Comparison of ENCODE assay signal across 1 cellular context in genomic region chr19:52527134-52527953, GRCh38.
TF ChIP-seq lines count a peak whose summit lies in the region.

Gene ZNF808, plus strand, starts transcription at chr19:52527668. Its CDS starts 15,617 bp downstream, at chr19:52543285.

TF ChIP-seq in HepG2, 621 proteins besides CTCF, POLR2A, EP300 and RAD21 (continued from another document and continues in another):
- TF ChIP-seq PBX2 (CRISPR knock-in tag; IDR thresholded peaks at IDR 0.05) (no peak), FOSL1 (CRISPR knock-in tag; IDR thresholded peaks at IDR 0.05; ENCODE audit: borderline replicate concordance) (no peak), CHCHD3 (CRISPR knock-in tag; IDR thresholded peaks at IDR 0.05) (no peak), ZFX (CRISPR knock-in tag; IDR thresholded peaks at IDR 0.05; ENCODE audit: low read depth) (peak; percentile 39), TAF1 (CRISPR knock-in tag; IDR thresholded peaks at IDR 0.05) (peak; percentile 37), ATF7-NPFF (CRISPR knock-in tag; IDR thresholded peaks at IDR 0.05; ENCODE audit: low read depth) (no peak), ZNF335 (CRISPR knock-in tag; IDR thresholded peaks at IDR 0.05) (0 out of 2 replicates have a peak, but pooled peaks have one; percentile 22), IRF2 (CRISPR knock-in tag; IDR thresholded peaks at IDR 0.05) (peak; percentile 64), PPARG (CRISPR knock-in tag; conservative IDR thresholded peaks at IDR 0.05) (no peak), PITX1 (CRISPR knock-in tag; IDR thresholded peaks at IDR 0.05) (no peak), ZNF124 (CRISPR knock-in tag; IDR thresholded peaks at IDR 0.05) (no peak), AKNA (CRISPR knock-in tag; IDR thresholded peaks at IDR 0.05; ENCODE audit: borderline replicate concordance) (no peak), FOXK1 (CRISPR knock-in tag; IDR thresholded peaks at IDR 0.05; ENCODE audit: borderline replicate concordance, low read depth) (0 out of 2 replicates have a peak, but pooled peaks have one; percentile 22), ZNF432 (CRISPR knock-in tag; IDR thresholded peaks at IDR 0.05; ENCODE audit: borderline replicate concordance) (no peak), ETV5 (CRISPR knock-in tag; IDR thresholded peaks at IDR 0.05; ENCODE audit: borderline replicate concordance) (peak; percentile 43; the same call in 1 of the 2 replicates), TIGD3 (CRISPR knock-in tag; IDR thresholded peaks at IDR 0.05; ENCODE audit: borderline replicate concordance) (no peak), MNT (IDR thresholded peaks at IDR 0.05) (no peak), SP4 (CRISPR knock-in tag; IDR thresholded peaks at IDR 0.05) (peak; percentile 64; the same call in 1 of the 2 replicates), ZNF883 (CRISPR knock-in tag; IDR thresholded peaks at IDR 0.05; ENCODE audit: not compliant biosample characterization) (no peak), KMT2A (CRISPR knock-in tag; IDR thresholded peaks at IDR 0.05) (peak; percentile 63), ATF7 (IDR thresholded peaks at IDR 0.05) (no peak), ATF7 (CRISPR knock-in tag; IDR thresholded peaks at IDR 0.05) (no peak), ZNF12 (CRISPR knock-in tag; IDR thresholded peaks at IDR 0.05) (peak; percentile 74), ZMAT3 (CRISPR knock-in tag; conservative IDR thresholded peaks at IDR 0.05) (peak; percentile 64; the same call in 1 of the 2 replicates), DPF2 (CRISPR knock-in tag; IDR thresholded peaks at IDR 0.05; ENCODE audit: borderline replicate concordance, low read depth) (no peak), ZNF143 (CRISPR knock-in tag; IDR thresholded peaks at IDR 0.05) (no peak), FOXJ3 (CRISPR knock-in tag; IDR thresholded peaks at IDR 0.05; ENCODE audit: borderline replicate concordance) (no peak), BORCS8-MEF2B (CRISPR knock-in tag; IDR thresholded peaks at IDR 0.05) (no peak; the same call in 1 of the 2 replicates), RBFOX2 (IDR thresholded peaks at IDR 0.05; ENCODE audit: low read depth, low read length) (no peak), ZNF121 (CRISPR knock-in tag; IDR thresholded peaks at IDR 0.05) (no peak), GMEB1 (CRISPR knock-in tag; IDR thresholded peaks at IDR 0.05; ENCODE audit: borderline replicate concordance) (peak; percentile 54; the same call in 1 of the 2 replicates)
- TF ChIP-seq, protein P1, sequence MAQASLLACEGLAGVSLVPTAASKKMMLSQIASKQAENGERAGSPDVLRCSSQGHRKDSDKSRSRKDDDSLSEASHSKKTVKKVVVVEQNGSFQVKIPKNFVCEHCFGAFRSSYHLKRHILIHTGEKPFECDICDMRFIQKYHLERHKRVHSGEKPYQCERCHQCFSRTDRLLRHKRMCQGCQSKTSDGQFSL (CRISPR knock-in tag; IDR thresholded peaks at IDR 0.05): no peak
- TF ChIP-seq, protein P2, sequence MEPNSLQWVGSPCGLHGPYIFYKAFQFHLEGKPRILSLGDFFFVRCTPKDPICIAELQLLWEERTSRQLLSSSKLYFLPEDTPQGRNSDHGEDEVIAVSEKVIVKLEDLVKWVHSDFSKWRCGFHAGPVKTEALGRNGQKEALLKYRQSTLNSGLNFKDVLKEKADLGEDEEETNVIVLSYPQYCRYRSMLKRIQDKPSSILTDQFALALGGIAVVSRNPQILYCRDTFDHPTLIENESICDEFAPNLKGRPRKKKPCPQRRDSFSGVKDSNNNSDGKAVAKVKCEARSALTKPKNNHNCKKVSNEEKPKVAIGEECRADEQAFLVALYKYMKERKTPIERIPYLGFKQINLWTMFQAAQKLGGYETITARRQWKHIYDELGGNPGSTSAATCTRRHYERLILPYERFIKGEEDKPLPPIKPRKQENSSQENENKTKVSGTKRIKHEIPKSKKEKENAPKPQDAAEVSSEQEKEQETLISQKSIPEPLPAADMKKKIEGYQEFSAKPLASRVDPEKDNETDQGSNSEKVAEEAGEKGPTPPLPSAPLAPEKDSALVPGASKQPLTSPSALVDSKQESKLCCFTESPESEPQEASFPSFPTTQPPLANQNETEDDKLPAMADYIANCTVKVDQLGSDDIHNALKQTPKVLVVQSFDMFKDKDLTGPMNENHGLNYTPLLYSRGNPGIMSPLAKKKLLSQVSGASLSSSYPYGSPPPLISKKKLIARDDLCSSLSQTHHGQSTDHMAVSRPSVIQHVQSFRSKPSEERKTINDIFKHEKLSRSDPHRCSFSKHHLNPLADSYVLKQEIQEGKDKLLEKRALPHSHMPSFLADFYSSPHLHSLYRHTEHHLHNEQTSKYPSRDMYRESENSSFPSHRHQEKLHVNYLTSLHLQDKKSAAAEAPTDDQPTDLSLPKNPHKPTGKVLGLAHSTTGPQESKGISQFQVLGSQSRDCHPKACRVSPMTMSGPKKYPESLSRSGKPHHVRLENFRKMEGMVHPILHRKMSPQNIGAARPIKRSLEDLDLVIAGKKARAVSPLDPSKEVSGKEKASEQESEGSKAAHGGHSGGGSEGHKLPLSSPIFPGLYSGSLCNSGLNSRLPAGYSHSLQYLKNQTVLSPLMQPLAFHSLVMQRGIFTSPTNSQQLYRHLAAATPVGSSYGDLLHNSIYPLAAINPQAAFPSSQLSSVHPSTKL (CRISPR knock-in tag; IDR thresholded peaks at IDR 0.05): no peak
- TF ChIP-seq, protein P3, sequence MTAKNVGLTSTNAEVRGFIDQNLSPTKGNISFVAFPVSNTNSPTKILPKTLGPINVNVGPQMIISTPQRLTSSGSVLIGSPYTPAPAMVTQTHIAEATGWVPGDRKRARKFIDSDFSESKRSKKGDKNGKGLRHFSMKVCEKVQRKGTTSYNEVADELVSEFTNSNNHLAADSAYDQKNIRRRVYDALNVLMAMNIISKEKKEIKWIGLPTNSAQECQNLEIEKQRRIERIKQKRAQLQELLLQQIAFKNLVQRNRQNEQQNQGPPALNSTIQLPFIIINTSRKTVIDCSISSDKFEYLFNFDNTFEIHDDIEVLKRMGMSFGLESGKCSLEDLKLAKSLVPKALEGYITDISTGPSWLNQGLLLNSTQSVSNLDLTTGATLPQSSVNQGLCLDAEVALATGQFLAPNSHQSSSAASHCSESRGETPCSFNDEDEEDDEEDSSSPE (CRISPR knock-in tag; IDR thresholded peaks at IDR 0.05): peak; percentile 41
- TF ChIP-seq, protein P4, sequence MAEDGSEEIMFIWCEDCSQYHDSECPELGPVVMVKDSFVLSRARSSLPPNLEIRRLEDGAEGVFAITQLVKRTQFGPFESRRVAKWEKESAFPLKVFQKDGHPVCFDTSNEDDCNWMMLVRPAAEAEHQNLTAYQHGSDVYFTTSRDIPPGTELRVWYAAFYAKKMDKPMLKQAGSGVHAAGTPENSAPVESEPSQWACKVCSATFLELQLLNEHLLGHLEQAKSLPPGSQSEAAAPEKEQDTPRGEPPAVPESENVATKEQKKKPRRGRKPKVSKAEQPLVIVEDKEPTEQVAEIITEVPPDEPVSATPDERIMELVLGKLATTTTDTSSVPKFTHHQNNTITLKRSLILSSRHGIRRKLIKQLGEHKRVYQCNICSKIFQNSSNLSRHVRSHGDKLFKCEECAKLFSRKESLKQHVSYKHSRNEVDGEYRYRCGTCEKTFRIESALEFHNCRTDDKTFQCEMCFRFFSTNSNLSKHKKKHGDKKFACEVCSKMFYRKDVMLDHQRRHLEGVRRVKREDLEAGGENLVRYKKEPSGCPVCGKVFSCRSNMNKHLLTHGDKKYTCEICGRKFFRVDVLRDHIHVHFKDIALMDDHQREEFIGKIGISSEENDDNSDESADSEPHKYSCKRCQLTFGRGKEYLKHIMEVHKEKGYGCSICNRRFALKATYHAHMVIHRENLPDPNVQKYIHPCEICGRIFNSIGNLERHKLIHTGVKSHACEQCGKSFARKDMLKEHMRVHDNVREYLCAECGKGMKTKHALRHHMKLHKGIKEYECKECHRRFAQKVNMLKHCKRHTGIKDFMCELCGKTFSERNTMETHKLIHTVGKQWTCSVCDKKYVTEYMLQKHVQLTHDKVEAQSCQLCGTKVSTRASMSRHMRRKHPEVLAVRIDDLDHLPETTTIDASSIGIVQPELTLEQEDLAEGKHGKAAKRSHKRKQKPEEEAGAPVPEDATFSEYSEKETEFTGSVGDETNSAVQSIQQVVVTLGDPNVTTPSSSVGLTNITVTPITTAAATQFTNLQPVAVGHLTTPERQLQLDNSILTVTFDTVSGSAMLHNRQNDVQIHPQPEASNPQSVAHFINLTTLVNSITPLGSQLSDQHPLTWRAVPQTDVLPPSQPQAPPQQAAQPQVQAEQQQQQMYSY (CRISPR knock-in tag; IDR thresholded peaks at IDR 0.05): 0 out of 2 replicates have a peak, but pooled peaks have one; percentile 59
